In genomic region chr11:117824571-117825537, GRCh38 we compare ENCODE assay signal across 7 cellular contexts. TPM values are rescaled to one million over a fixed set of nuclear protein-coding genes. Genes with fewer than 3 reads are reported as not detected.
DNase-seq lines count a peak whose midpoint lies in the region; ATAC-seq, FAIRE-seq and TF ChIP-seq lines count a peak whose summit lies in the region.

Gene FXYD2, minus strand, starts transcription at chr11:117824744. Its CDS starts 66 bp downstream, at chr11:117824678.

- no peak within 1 kb of the TSS for H3K27ac ChIP-seq in HEK293 (ENCODE audit: extremely low read depth, low read depth, low read length)

- H3K9me3 ChIP-seq in HEK293 (ENCODE audit: control insufficient read depth, insufficient read depth, low read depth, low read length) = no peaks in the 10 kb centered on the region

- H3K9me3 Mint-ChIP-seq in activated T-helper 1 cell treated with anti-CD3 and anti-CD28 coated beads, Interleukin-12 subunit alpha, Interleukin-12 subunit beta, Interleukin-2, Interleukin-4 antibody, amounts not matched to agents 30 ng/mL and 10 ng/mL and 1 ng/mL, durations not matched to agents 14 hours and 24 hours and 36 hours = no peaks in the 10 kb centered on the region
- H3K9me3 Mint-ChIP-seq in stimulated activated naive B cell treated with anti-CD40 and anti-IgM and Interleukin-4, amounts not matched to agents 10 μg/mL and 1 μg/mL and 100 μg/mL, for 72 hours = no peaks in the 10 kb centered on the region

- peaks cover 72% of the 10 kb centered on the region for H3K4me1 Mint-ChIP-seq in activated T-helper 1 cell treated with anti-CD3 and anti-CD28 coated beads, Interleukin-12 subunit alpha, Interleukin-12 subunit beta, Interleukin-2, Interleukin-4 antibody, amounts not matched to agents 30 ng/mL and 10 ng/mL and 1 ng/mL, durations not matched to agents 14 hours and 24 hours and 36 hours (ENCODE audit: low read depth)
- peaks cover 48 to 72% of the 10 kb centered on the region in 2 donors for H3K4me1 Mint-ChIP-seq in stimulated activated naive B cell treated with anti-CD40 and anti-IgM and Interleukin-4, amounts not matched to agents 10 μg/mL and 1 μg/mL and 100 μg/mL, for 72 hours

- no peaks in the 10 kb centered on the region for H3K4me1 ChIP-seq in HEK293 (ENCODE audit: control insufficient read depth, insufficient read depth, low read length)

- H3K4me3 ChIP-seq in HEK293 (ENCODE audit: low read depth, low read length) = no peak within 1 kb of the TSS

- FAIRE-seq in frontal cortex (lab: Jason Lieb, UNC) = no peak

- POLR2A ChIA-PET in HEK293 (lab: Yijun Ruan, JAX) = no interaction called here

- TF ChIP-seq CTCF in HEK293 (tag by site-specific recombination; IDR thresholded peaks at IDR 0.05) = no peak

- no peaks in the 10 kb centered on the region for H3K36me3 Mint-ChIP-seq in activated T-helper 1 cell treated with anti-CD3 and anti-CD28 coated beads, Interleukin-12 subunit alpha, Interleukin-12 subunit beta, Interleukin-2, Interleukin-4 antibody, amounts not matched to agents 30 ng/mL and 10 ng/mL and 1 ng/mL, durations not matched to agents 14 hours and 24 hours and 36 hours (ENCODE audit: low read depth)
- H3K36me3 Mint-ChIP-seq in stimulated activated naive B cell treated with anti-CD40 and anti-IgM and Interleukin-4, amounts not matched to agents 10 μg/mL and 1 μg/mL and 100 μg/mL, for 72 hours = peaks cover 0 to 2% of the 10 kb centered on the region in 2 donors

- no peaks in the 10 kb centered on the region for H3K36me3 ChIP-seq in HEK293 (ENCODE audit: control insufficient read depth in 2 of 2, insufficient read depth in 1 of 2, low read length in 2 of 2)

- ATAC-seq in left ventricle myocardium superior = peak; percentile 67
- no peak for ATAC-seq in stimulated activated naive B cell treated with anti-CD40 and anti-IgM and Interleukin-4, amounts not matched to agents 10 μg/mL and 1 μg/mL and 100 μg/mL, for 72 hours (replicated peaks)

- H3K4me3 Mint-ChIP-seq in activated T-helper 1 cell treated with anti-CD3 and anti-CD28 coated beads, Interleukin-12 subunit alpha, Interleukin-12 subunit beta, Interleukin-2, Interleukin-4 antibody, amounts not matched to agents 30 ng/mL and 10 ng/mL and 1 ng/mL, durations not matched to agents 14 hours and 24 hours and 36 hours = no peak within 1 kb of the TSS
- peak within 1 kb of the TSS in 1 of 2 donors; percentile 14 for H3K4me3 Mint-ChIP-seq in stimulated activated naive B cell treated with anti-CD40 and anti-IgM and Interleukin-4, amounts not matched to agents 10 μg/mL and 1 μg/mL and 100 μg/mL, for 72 hours

- peak within 1 kb of the TSS; percentile 70 for H3K27ac Mint-ChIP-seq in activated T-helper 1 cell treated with anti-CD3 and anti-CD28 coated beads, Interleukin-12 subunit alpha, Interleukin-12 subunit beta, Interleukin-2, Interleukin-4 antibody, amounts not matched to agents 30 ng/mL and 10 ng/mL and 1 ng/mL, durations not matched to agents 14 hours and 24 hours and 36 hours
- peak within 1 kb of the TSS; percentile 31 for H3K27ac Mint-ChIP-seq in stimulated activated naive B cell treated with anti-CD40 and anti-IgM and Interleukin-4, amounts not matched to agents 10 μg/mL and 1 μg/mL and 100 μg/mL, for 72 hours

- no peaks in the 10 kb centered on the region for H3K27me3 Mint-ChIP-seq in activated T-helper 1 cell treated with anti-CD3 and anti-CD28 coated beads, Interleukin-12 subunit alpha, Interleukin-12 subunit beta, Interleukin-2, Interleukin-4 antibody, amounts not matched to agents 30 ng/mL and 10 ng/mL and 1 ng/mL, durations not matched to agents 14 hours and 24 hours and 36 hours (ENCODE audit: insufficient read depth)
- peaks cover 25 to 29% of the 10 kb centered on the region in 2 donors for H3K27me3 Mint-ChIP-seq in stimulated activated naive B cell treated with anti-CD40 and anti-IgM and Interleukin-4, amounts not matched to agents 10 μg/mL and 1 μg/mL and 100 μg/mL, for 72 hours

- intact Hi-C loops in activated T-helper 1 cell treated with anti-CD3 and anti-CD28 coated beads, Interleukin-12 subunit alpha, Interleukin-12 subunit beta, Interleukin-2, Interleukin-4 antibody, amounts not matched to agents 30 ng/mL and 10 ng/mL and 1 ng/mL, durations not matched to agents 14 hours and 24 hours and 36 hours (cut with micrococcal nuclease) = no loop called here
- intact Hi-C loops in left ventricle myocardium superior (cut with micrococcal nuclease) = no loop called here

- DNase-seq in activated T-helper 1 cell treated with anti-CD3 and anti-CD28 coated beads, Interleukin-12 subunit alpha, Interleukin-12 subunit beta, Interleukin-2, Interleukin-4 antibody, amounts not matched to agents 30 ng/mL and 10 ng/mL and 1 ng/mL, durations not matched to agents 14 hours and 24 hours and 36 hours (ENCODE audit: low spot score) = no peak
- DNase-seq in left ventricle myocardium superior (peak; percentile 78), NCI-H2107 (lab: John Stamatoyannopoulos, UW) (no peak), NCI-H526 (lab: John Stamatoyannopoulos, UW) (no peak), frontal cortex (ENCODE audit: low spot score in 2 of 2) (no peak)
- no peak for DNase-seq in stimulated activated naive B cell treated with anti-CD40 and anti-IgM and Interleukin-4, amounts not matched to agents 10 μg/mL and 1 μg/mL and 100 μg/mL, for 72 hours

- CTCF ChIA-PET in HEK293 (lab: Yijun Ruan, JAX) = interaction anchor here (0.6 to 3.8 kb wide), 6 partner anchors 17 to 1484 kb away, joined by 3 to 21 read pairs (median 5); partner anchors contain the start of gene SCN2B

TF ChIP-seq in HEK293, 187 proteins besides CTCF, POLR2A, EP300 and RAD21:
- TF ChIP-seq ZNF610 (tag by site-specific recombination; IDR thresholded peaks at IDR 0.05; ENCODE audit: borderline replicate concordance) (no peak), ZIC2 (tag by site-specific recombination; IDR thresholded peaks at IDR 0.05) (peak; percentile 20; the same call in 1 of the 2 replicates), ZNF184 (tag by site-specific recombination; IDR thresholded peaks at IDR 0.05) (no peak)

RNA-seq across cellular contexts. Expression of gene FXYD2, which starts in this region (rescaled TPM):
- 3.4 and 3.6 TPM in 2 replicates for total RNA-seq in activated T-helper 1 cell treated with anti-CD3 and anti-CD28 coated beads, Interleukin-12 subunit alpha, Interleukin-12 subunit beta, Interleukin-2, Interleukin-4 antibody, amounts not matched to agents 30 ng/mL and 10 ng/mL and 1 ng/mL, durations not matched to agents 14 hours and 24 hours and 36 hours
- 1.4 TPM for total RNA-seq in left ventricle myocardium superior
- total RNA-seq in frontal cortex = 0.82 TPM
